ENCODE assay signal across 15 cellular contexts in genomic region chr20:63235399-63235983, GRCh38. TPM values are rescaled to one million over a fixed set of nuclear protein-coding genes. Genes with fewer than 3 reads are reported as not detected.
DNase-seq lines count a peak whose midpoint lies in the region; TF ChIP-seq lines count a peak whose summit lies in the region.
"Had no signal": no experiment of that assay in that cellular context is flagged by ENCODE, and none has a peak within 500 bp of the region (broad histone marks: within the 10 kb centered on the region; RNA-seq: fewer than 3 reads in every experiment).

TSS of gene BIRC7 (plus strand) at chr20:63235905. CDS start at chr20:63236097, 192 bp downstream.

- H3K4me3 ChIP-seq in OCI-LY3 (ENCODE audit: low read length) (no peak within 1 kb of the TSS), endodermal cell (ENCODE audit: low read length) (no peak within 1 kb of the TSS)
- H3K4me3 ChIP-seq: gastroesophageal sphincter had no signal

- H3K27me3 Mint-ChIP-seq in endodermal cell (ENCODE audit: insufficient read depth) = no peaks in the 10 kb centered on the region

- CTCF ChIA-PET in RWPE1 (lab: Yijun Ruan, JAX) = interaction anchor here (0.6 to 6.8 kb wide), 21 partner anchors 8 to 1047 kb away, joined by 3 to 111 read pairs (median 4); partner anchors contain the start of genes COL20A1 and YTHDF1

- peak within 1 kb of the TSS; percentile 17; the same call in 1 of the 2 replicates for H3K4me2 ChIP-seq in OCI-LY3 (ENCODE audit: low read length)

- H3K9me3 Mint-ChIP-seq in endodermal cell = no peaks in the 10 kb centered on the region
- H3K9me3 Mint-ChIP-seq: activated naive CD4-positive, alpha-beta T cell treated with anti-CD3 and anti-CD28 coated beads, Interleukin-2, amount 10 ng/mL, durations not matched to agents 7 days and 5 days; naive thymus-derived CD4-positive, alpha-beta T cell had no signal

- H3K4me1 Mint-ChIP-seq in endodermal cell = peaks cover 5% of the 10 kb centered on the region
- H3K4me1 Mint-ChIP-seq: activated naive CD4-positive, alpha-beta T cell treated with anti-CD3 and anti-CD28 coated beads, Interleukin-2, amount 10 ng/mL, durations not matched to agents 7 days and 5 days had no signal

- no peak for DNase-seq in endodermal cell
- peak; percentile 66 for DNase-seq in retina
- no peak for DNase-seq in RWPE1 (ENCODE audit: low spot score)
- no peak for DNase-seq in EL
- no peak for DNase-seq in pons (ENCODE audit: low spot score)
- no peak for DNase-seq in hypothalamus (lab: John Stamatoyannopoulos, UW)
- DNase-seq: GF-D8, NCI-H524 treated with DMSO at 0.1 percent for 48 hours, SHP77 treated with DMSO at 0.1 percent for 48 hours had no signal

- H3K9ac ChIP-seq in ES-I3 (ENCODE audit: low read depth, low read length) = peak within 1 kb of the TSS; percentile 19; the same call in 1 of the 2 replicates
- no peak within 1 kb of the TSS for H3K9ac ChIP-seq in OCI-LY3 (ENCODE audit: low read length)
- no peak within 1 kb of the TSS for H3K9ac ChIP-seq in endodermal cell (ENCODE audit: extremely low read depth, low read length, poor library complexity, severe bottlenecking)

- peak within 1 kb of the TSS; percentile 39 for H3K27ac Mint-ChIP-seq in endodermal cell
- H3K27ac Mint-ChIP-seq: activated naive CD4-positive, alpha-beta T cell treated with anti-CD3 and anti-CD28 coated beads, Interleukin-2, amount 10 ng/mL, durations not matched to agents 7 days and 5 days had no signal

- H3K4me3 Mint-ChIP-seq in endodermal cell = no peak within 1 kb of the TSS
- H3K4me3 Mint-ChIP-seq: activated naive CD4-positive, alpha-beta T cell treated with anti-CD3 and anti-CD28 coated beads, Interleukin-2, amount 10 ng/mL, durations not matched to agents 7 days and 5 days had no signal

- H3K36me3 Mint-ChIP-seq in endodermal cell (ENCODE audit: low read depth) = no peaks in the 10 kb centered on the region
- H3K36me3 Mint-ChIP-seq: activated naive CD4-positive, alpha-beta T cell treated with anti-CD3 and anti-CD28 coated beads, Interleukin-2, amount 10 ng/mL, durations not matched to agents 7 days and 5 days; naive thymus-derived CD4-positive, alpha-beta T cell had no signal

- 63 to 78% methylated on average over 7 to 17 of the region's 17 CpGs for WGBS in endodermal cell (ENCODE audit: insufficient coverage in 1 of 2, insufficient read length in 1 of 2), 2 experiments

- H3K79me2 ChIP-seq in OCI-LY3 (ENCODE audit: low read length) = no peaks in the 10 kb centered on the region

- no peak within 1 kb of the TSS for H3K27ac ChIP-seq in OCI-LY3 (ENCODE audit: low read length)
- H3K27ac ChIP-seq in endodermal cell (ENCODE audit: low read depth, low read length) = peak within 1 kb of the TSS; percentile 68
- no peak within 1 kb of the TSS for H3K27ac ChIP-seq in RWPE1
- H3K27ac ChIP-seq: gastroesophageal sphincter had no signal

- TF ChIP-seq CTCF in OCI-LY3 (IDR thresholded peaks at IDR 0.05; ENCODE audit: low read depth, low read length) (no peak), endodermal cell (conservative IDR thresholded peaks at IDR 0.05) (no peak), RWPE1 (conservative IDR thresholded peaks at IDR 0.05; ENCODE audit: low read depth) (no peak)

- H3K36me3 ChIP-seq in ES-I3 (ENCODE audit: insufficient read depth, low read length) (no peaks in the 10 kb centered on the region), OCI-LY3 (replicated peaks; ENCODE audit: low read depth, low read length) (no peaks in the 10 kb centered on the region), endodermal cell (ENCODE audit: control insufficient read depth, insufficient read depth, low read length) (no peaks in the 10 kb centered on the region)
- H3K36me3 ChIP-seq: gastroesophageal sphincter had no signal

- peaks cover 15% of the 10 kb centered on the region; the same call in 1 of the 2 replicates for H3K4me1 ChIP-seq in ES-I3 (ENCODE audit: insufficient read depth, low read length)
- H3K4me1 ChIP-seq in OCI-LY3 (ENCODE audit: low read length) = peaks cover 3% of the 10 kb centered on the region; the same call in 1 of the 2 replicates
- H3K4me1 ChIP-seq in endodermal cell (ENCODE audit: control insufficient read depth, insufficient read depth, low read length) = no peaks in the 10 kb centered on the region

- H3K9me3 ChIP-seq in ES-I3 (ENCODE audit: control insufficient read depth, insufficient read depth, low read length) (no peaks in the 10 kb centered on the region), OCI-LY3 (ENCODE audit: insufficient read depth, low read length) (no peaks in the 10 kb centered on the region), endodermal cell (ENCODE audit: control insufficient read depth, low read length) (no peaks in the 10 kb centered on the region)
- H3K9me3 ChIP-seq: gastroesophageal sphincter had no signal

- H2AFZ ChIP-seq in OCI-LY3 (ENCODE audit: low read depth, low read length) = no peak within 1 kb of the TSS

- POLR2A ChIA-PET in RWPE1 (lab: Yijun Ruan, JAX; ENCODE audit: low non-redundant PET) = interaction anchor here (0.8 to 1.1 kb wide), 2 partner anchors 18 to 286 kb away, joined by 3 read pairs; no protein-coding TSS in a partner anchor

- H3K27me3 ChIP-seq in OCI-LY3 (ENCODE audit: low read depth, low read length) (peaks cover 24% of the 10 kb centered on the region), endodermal cell (ENCODE audit: control insufficient read depth, insufficient read depth, low read length, poor library complexity, severe bottlenecking) (no peaks in the 10 kb centered on the region)

- H4K20me1 ChIP-seq in OCI-LY3 (ENCODE audit: insufficient read depth, low read length) = no peaks in the 10 kb centered on the region

RNA-seq across cellular contexts. Expression of gene BIRC7, which starts in this region (rescaled TPM):
- not detected for total RNA-seq in endodermal cell
- polyA plus RNA-seq in endodermal cell (2013, experiment 1 of 2) = 0.28 TPM
- 0.21 TPM for polyA plus RNA-seq in endodermal cell (2013, experiment 2 of 2)
- total RNA-seq: gastroesophageal sphincter; naive thymus-derived CD4-positive, alpha-beta T cell; skeletal muscle tissue had no signal
- polyA plus RNA-seq: naive thymus-derived CD4-positive, alpha-beta T cell had no signal
